ENCODE assay signal across 22 cellular contexts in the genomic region with DNA sequence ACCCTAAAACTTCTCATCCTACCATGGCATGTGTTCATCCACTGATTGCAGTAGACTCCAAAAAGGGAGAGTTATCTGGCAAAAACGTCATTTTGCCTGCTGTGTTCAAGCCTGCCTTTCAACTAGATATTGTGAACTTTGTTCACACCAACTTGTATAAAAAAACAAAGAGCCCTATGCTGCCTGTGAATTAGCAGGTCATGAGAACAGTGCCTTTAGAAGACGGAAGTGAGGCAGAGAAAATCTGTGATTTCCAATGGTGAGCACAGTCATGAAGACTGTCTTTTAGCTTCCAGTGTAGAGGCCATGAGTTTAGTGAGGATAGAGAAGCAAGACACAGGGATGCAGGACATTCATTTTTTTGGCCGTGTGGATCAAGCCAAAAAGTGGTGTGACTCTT.
DNase-seq lines count a peak whose midpoint lies in the region; ATAC-seq and TF ChIP-seq lines count a peak whose summit lies in the region.
"Had no signal": no experiment of that assay in that cellular context is flagged by ENCODE, and none has a peak within 500 bp of the region (broad histone marks: within the 10 kb centered on the region; RNA-seq: fewer than 3 reads in every experiment).

No MANE protein-coding gene starts in this region.

- peaks cover 73% of the 10 kb centered on the region for H3K36me3 ChIP-seq in CD4-positive, CD25-positive, alpha-beta regulatory T cell (ENCODE audit: control insufficient read depth, insufficient read depth, low read length)
- no peaks in the 10 kb centered on the region; the same call in 1 of the 2 replicates for H3K36me3 ChIP-seq in DND-41 (ENCODE audit: insufficient read depth, low read length)
- H3K36me3 ChIP-seq: BLaER1, MG63 had no signal

- no peak for TF ChIP-seq CTCF in activated CD8-positive, alpha-beta T cell treated with anti-CD3 and anti-CD28 coated beads for 36 hours (IDR thresholded peaks at IDR 0.05)
- TF ChIP-seq CTCF in DND-41 (IDR thresholded peaks at IDR 0.05; ENCODE audit: borderline replicate concordance, extremely low read depth, low read length, poor library complexity, severe bottlenecking), result no peak

- intact Hi-C loops in activated CD8-positive, alpha-beta T cell treated with anti-CD3 and anti-CD28 coated beads for 36 hours (cut with micrococcal nuclease), result no loop called here
- intact Hi-C loops in left colon (cut with DNase I, micrococcal nuclease), result no loop called here

- H4K20me1 ChIP-seq in DND-41 (ENCODE audit: insufficient read depth, low read length), result no peaks in the 10 kb centered on the region
- H4K20me1 ChIP-seq: BLaER1 had no signal

- H3K4me2 ChIP-seq in DND-41 (ENCODE audit: insufficient read depth, low read length), result no peak overlapping the region
- H3K4me2 ChIP-seq: BLaER1 had no signal

- DNase-seq in activated CD8-positive, alpha-beta T cell treated with anti-CD3 and anti-CD28 coated beads for 36 hours, result no peak
- DNase-seq in activated CD8-positive, alpha-beta T cell treated with anti-CD3 and anti-CD28 coated beads, Interleukin-2, amount 10 ng/mL, durations not matched to agents 7 days and 5 days, result no peak
- DNase-seq in CD4-positive, CD25-positive, alpha-beta regulatory T cell, result no peak
- DNase-seq in DND-41 (no peak), left colon (no peak), AML-193 (lab: John Stamatoyannopoulos, UW) (no peak), hypothalamus (lab: John Stamatoyannopoulos, UW) (no peak)
- DNase-seq: CD8-positive, alpha-beta memory T cell; DMS 273 treated with DMSO at 0.1 percent for 48 hours; DMS79 treated with DMSO at 0.1 percent for 48 hours; GM23248; H7; KBM-7; MG63; NCI-H2029; NCI-H446; NCI-H524 treated with DMSO at 0.1 percent for 48 hours; NCI-H774; SIG-M5 had no signal

- no peak overlapping the region for H2AFZ ChIP-seq in DND-41 (ENCODE audit: low read depth, low read length)
- H2AFZ ChIP-seq: GM23248 had no signal

- no peak overlapping the region for H3K27ac ChIP-seq in CD4-positive, CD25-positive, alpha-beta regulatory T cell (ENCODE audit: insufficient read depth, low read length, poor library complexity, severe bottlenecking)
- peak overlapping the region; percentile 91 for H3K27ac ChIP-seq in DND-41 (ENCODE audit: low read length)
- H3K27ac ChIP-seq: BLaER1, GM23248, SK-N-MC had no signal

- peaks cover 67% of the 10 kb centered on the region for H3K36me3 Mint-ChIP-seq in activated CD8-positive, alpha-beta T cell treated with anti-CD3 and anti-CD28 coated beads for 36 hours (ENCODE audit: low read depth)
- H3K36me3 Mint-ChIP-seq in activated CD8-positive, alpha-beta T cell treated with anti-CD3 and anti-CD28 coated beads, Interleukin-2, amount 10 ng/mL, durations not matched to agents 7 days and 5 days (ENCODE audit: low read depth), result peaks cover 76% of the 10 kb centered on the region
- peaks cover 63% of the 10 kb centered on the region for H3K36me3 Mint-ChIP-seq in CD4-positive, CD25-positive, alpha-beta regulatory T cell

- no peak overlapping the region for H3K9ac ChIP-seq in DND-41 (ENCODE audit: low read depth, low read length)
- H3K9ac ChIP-seq: BLaER1, GM23248 had no signal

- H3K4me1 Mint-ChIP-seq in activated CD8-positive, alpha-beta T cell treated with anti-CD3 and anti-CD28 coated beads for 36 hours (ENCODE audit: low read depth), result peaks cover 38% of the 10 kb centered on the region
- peaks cover 31% of the 10 kb centered on the region for H3K4me1 Mint-ChIP-seq in activated CD8-positive, alpha-beta T cell treated with anti-CD3 and anti-CD28 coated beads, Interleukin-2, amount 10 ng/mL, durations not matched to agents 7 days and 5 days (ENCODE audit: low read depth)
- peaks cover 45 to 48% (median 47%) of the 10 kb centered on the region in 4 donors for H3K4me1 Mint-ChIP-seq in CD4-positive, CD25-positive, alpha-beta regulatory T cell

- no peaks in the 10 kb centered on the region for H3K79me2 ChIP-seq in DND-41 (ENCODE audit: insufficient read depth, low read length)

- H3K27ac Mint-ChIP-seq in activated CD8-positive, alpha-beta T cell treated with anti-CD3 and anti-CD28 coated beads for 36 hours, result peak overlapping the region; percentile 46
- H3K27ac Mint-ChIP-seq in activated CD8-positive, alpha-beta T cell treated with anti-CD3 and anti-CD28 coated beads, Interleukin-2, amount 10 ng/mL, durations not matched to agents 7 days and 5 days, result no peak overlapping the region
- H3K27ac Mint-ChIP-seq in CD4-positive, CD25-positive, alpha-beta regulatory T cell, result peak overlapping the region in 2 of 3 donors; percentile 68 to 89

- no peaks in the 10 kb centered on the region for H3K9me3 ChIP-seq in CD4-positive, CD25-positive, alpha-beta regulatory T cell (ENCODE audit: control insufficient read depth in 2 of 2, low read length in 2 of 2)
- H3K9me3 ChIP-seq in DND-41 (ENCODE audit: insufficient read depth, low read length, severe bottlenecking), result no peaks in the 10 kb centered on the region
- H3K9me3 ChIP-seq: MG63 had no signal

- no peak overlapping the region for H3K4me3 ChIP-seq in CD4-positive, CD25-positive, alpha-beta regulatory T cell (ENCODE audit: low read depth, low read length)
- H3K4me3 ChIP-seq in DND-41 (ENCODE audit: low read depth in 1 of 2, low read length in 2 of 2), result no peak overlapping the region
- H3K4me3 ChIP-seq: BLaER1, GM23248, MG63, SK-N-MC had no signal

- POLR2A ChIA-PET in activated CD8-positive, alpha-beta T cell treated with anti-CD3 and anti-CD28 coated beads for 36 hours (lab: Charles Lee), result no interaction called here
- POLR2A ChIA-PET in activated CD8-positive, alpha-beta T cell treated with anti-CD3 and anti-CD28 coated beads, Interleukin-2, amount 10 ng/mL, durations not matched to agents 7 days and 5 days (lab: Charles Lee), result interaction anchor here (1.1 kb wide), 1 partner anchor 18 kb away, joined by 3 read pairs; no protein-coding TSS in a partner anchor

- H3K4me3 Mint-ChIP-seq in activated CD8-positive, alpha-beta T cell treated with anti-CD3 and anti-CD28 coated beads for 36 hours, result no peak overlapping the region
- no peak overlapping the region for H3K4me3 Mint-ChIP-seq in activated CD8-positive, alpha-beta T cell treated with anti-CD3 and anti-CD28 coated beads, Interleukin-2, amount 10 ng/mL, durations not matched to agents 7 days and 5 days
- H3K4me3 Mint-ChIP-seq in CD4-positive, CD25-positive, alpha-beta regulatory T cell, result no peak overlapping the region
- H3K4me3 Mint-ChIP-seq: CD8-positive, alpha-beta memory T cell had no signal

- H3K4me1 ChIP-seq in CD4-positive, CD25-positive, alpha-beta regulatory T cell (ENCODE audit: control insufficient read depth, insufficient read depth, low read length, poor library complexity, severe bottlenecking), result peaks cover 13% of the 10 kb centered on the region
- H3K4me1 ChIP-seq in DND-41 (ENCODE audit: insufficient read depth, low read length), result peaks cover 83% of the 10 kb centered on the region
- H3K4me1 ChIP-seq: BLaER1 had no signal

- ATAC-seq in activated CD8-positive, alpha-beta T cell treated with anti-CD3 and anti-CD28 coated beads for 36 hours, result no peak
- ATAC-seq in activated CD8-positive, alpha-beta T cell treated with anti-CD3 and anti-CD28 coated beads, Interleukin-2, amount 10 ng/mL, durations not matched to agents 7 days and 5 days, result no peak
- no peak for ATAC-seq in CD4-positive, CD25-positive, alpha-beta regulatory T cell (ENCODE audit: low read depth in 2 of 2)
- ATAC-seq in DND-41 (ENCODE audit: insufficient read depth, low read depth) (no peak), left colon (peak; percentile 92), GM19328 (IDR thresholded peaks at IDR 0.05; ENCODE audit: unreplicated experiment) (no peak)

- H3K27me3 ChIP-seq in CD4-positive, CD25-positive, alpha-beta regulatory T cell (ENCODE audit: control insufficient read depth, insufficient read depth, low read length), result no peaks in the 10 kb centered on the region
- H3K27me3 ChIP-seq in DND-41 (ENCODE audit: insufficient read depth, low read length, poor library complexity), result no peaks in the 10 kb centered on the region
- H3K27me3 ChIP-seq: BLaER1, MG63 had no signal

- CTCF ChIA-PET in activated CD8-positive, alpha-beta T cell treated with anti-CD3 and anti-CD28 coated beads for 36 hours (lab: Charles Lee), result interaction anchor here (1.4 kb wide), 1 partner anchor 19 kb away, joined by 3 read pairs; no protein-coding TSS in a partner anchor
- CTCF ChIA-PET in activated CD8-positive, alpha-beta T cell treated with anti-CD3 and anti-CD28 coated beads, Interleukin-2, amount 10 ng/mL, durations not matched to agents 7 days and 5 days (lab: Charles Lee), result no interaction called here

- H3K9me3 Mint-ChIP-seq in activated CD8-positive, alpha-beta T cell treated with anti-CD3 and anti-CD28 coated beads for 36 hours, result peaks cover 2% of the 10 kb centered on the region
- no peaks in the 10 kb centered on the region for H3K9me3 Mint-ChIP-seq in activated CD8-positive, alpha-beta T cell treated with anti-CD3 and anti-CD28 coated beads, Interleukin-2, amount 10 ng/mL, durations not matched to agents 7 days and 5 days (ENCODE audit: insufficient read depth)
- H3K9me3 Mint-ChIP-seq in CD4-positive, CD25-positive, alpha-beta regulatory T cell, result peaks cover 0 to 6% (median 0%) of the 10 kb centered on the region in 7 donors
- H3K9me3 Mint-ChIP-seq: CD8-positive, alpha-beta memory T cell had no signal

- H3K27me3 Mint-ChIP-seq in activated CD8-positive, alpha-beta T cell treated with anti-CD3 and anti-CD28 coated beads for 36 hours, result no peaks in the 10 kb centered on the region
- H3K27me3 Mint-ChIP-seq in activated CD8-positive, alpha-beta T cell treated with anti-CD3 and anti-CD28 coated beads, Interleukin-2, amount 10 ng/mL, durations not matched to agents 7 days and 5 days (ENCODE audit: low read depth), result no peaks in the 10 kb centered on the region
- no peaks in the 10 kb centered on the region for H3K27me3 Mint-ChIP-seq in CD4-positive, CD25-positive, alpha-beta regulatory T cell
